14 cellular contexts compared by ENCODE assay signal in genomic region chr2:43134571-43134889, GRCh38.
DNase-seq lines count a peak whose midpoint lies in the region; ATAC-seq, FAIRE-seq and TF ChIP-seq lines count a peak whose summit lies in the region.
"Had no signal": no experiment of that assay in that cellular context is flagged by ENCODE, and none has a peak within 500 bp of the region (broad histone marks: within the 10 kb centered on the region; RNA-seq: fewer than 3 reads in every experiment).

No MANE protein-coding gene starts in this region.

- H3K27me3 Mint-ChIP-seq in IgD-negative memory B cell, result no peaks in the 10 kb centered on the region
- H3K27me3 Mint-ChIP-seq in activated naive CD8-positive, alpha-beta T cell treated with anti-CD3 and anti-CD28 coated beads, Interleukin-2, amount 10 ng/mL, durations not matched to agents 7 days and 5 days, result no peaks in the 10 kb centered on the region
- H3K27me3 Mint-ChIP-seq in naive thymus-derived CD4-positive, alpha-beta T cell, result no peaks in the 10 kb centered on the region

- no peak for DNase-seq in activated naive CD8-positive, alpha-beta T cell treated with anti-CD3 and anti-CD28 coated beads, Interleukin-2, amount 10 ng/mL, durations not matched to agents 7 days and 5 days
- DNase-seq in naive thymus-derived CD4-positive, alpha-beta T cell, result no peak
- DNase-seq in NCI-H1436 treated with DMSO at 0.1 percent for 48 hours (lab: John Stamatoyannopoulos, UW) (no peak), pancreas (no peak)
- no peak for DNase-seq in activated CD4-positive, CD25-positive, alpha-beta regulatory T cell (lab: John Stamatoyannopoulos, UW)
- DNase-seq in NK-92 treated with Interleukin-12 subunit alpha and Interleukin-12 subunit beta, amount 100 ng/mL, for 24 hours (lab: John Stamatoyannopoulos, UW), result no peak
- DNase-seq: NCI-H1092 treated with DMSO at 0.1 percent for 48 hours, NCI-H446 treated with DMSO at 0.1 percent for 48 hours, psoas muscle, SJCRH30 had no signal

- no peak for FAIRE-seq in pancreas (lab: Jason Lieb, UNC)
- FAIRE-seq: G401.6 had no signal

- H3K9me3 ChIP-seq in BLaER1 treated with 17β-estradiol and CSF1 and Interleukin-3, amounts not matched to agents 10 nM and 100 nM (replicated peaks in 1 of 11), result no peaks in the 10 kb centered on the region
- H3K9me3 ChIP-seq in naive thymus-derived CD4-positive, alpha-beta T cell (ENCODE audit: control insufficient read depth in 2 of 3, low read length in 3 of 3), result no peaks in the 10 kb centered on the region
- H3K9me3 ChIP-seq in pancreas, result no peaks in the 10 kb centered on the region
- H3K9me3 ChIP-seq: HAP-1, psoas muscle, SJCRH30 had no signal

- H3K9ac ChIP-seq in BLaER1 treated with 17β-estradiol and CSF1 and Interleukin-3, amounts not matched to agents 10 nM and 100 nM, result peak overlapping the region in 9 of 11 experiments; percentile 59 to 79 (median 70); a peak in 15 of 22 replicates

- peaks cover 87 to 100% (median 99%) of the 10 kb centered on the region in 10 experiments for H3K4me1 ChIP-seq in BLaER1 treated with 17β-estradiol and CSF1 and Interleukin-3, amounts not matched to agents 10 nM and 100 nM
- H3K4me1 ChIP-seq in naive thymus-derived CD4-positive, alpha-beta T cell (ENCODE audit: control insufficient read depth in 2 of 2, insufficient read depth in 2 of 2, low read length in 2 of 2), result peaks cover 95 to 96% of the 10 kb centered on the region in 2 donors
- H3K4me1 ChIP-seq in pancreas, result peaks cover 0 to 20% (median 0%) of the 10 kb centered on the region in 3 donors
- H3K4me1 ChIP-seq: HAP-1 had no signal

- peak overlapping the region; percentile 45 to 89 (median 81); a peak in 19 of 22 replicates for H3K27ac ChIP-seq in BLaER1 treated with 17β-estradiol and CSF1 and Interleukin-3, amounts not matched to agents 10 nM and 100 nM
- H3K27ac ChIP-seq in naive thymus-derived CD4-positive, alpha-beta T cell (ENCODE audit: low read depth, low read length), result peak overlapping the region; percentile 96
- H3K27ac ChIP-seq in pancreas, result no peak overlapping the region
- H3K27ac ChIP-seq: psoas muscle, SJCRH30 had no signal

- ATAC-seq in activated naive CD8-positive, alpha-beta T cell treated with anti-CD3 and anti-CD28 coated beads, Interleukin-2, amount 10 ng/mL, durations not matched to agents 7 days and 5 days (ENCODE audit: low read depth), result no peak
- ATAC-seq in naive thymus-derived CD4-positive, alpha-beta T cell, result no peak
- ATAC-seq in pancreas, result no peak
- ATAC-seq: psoas muscle had no signal

- peak overlapping the region in 2 of 4 donors; percentile 76 to 91 for H3K4me3 Mint-ChIP-seq in IgD-negative memory B cell
- H3K4me3 Mint-ChIP-seq in activated naive CD8-positive, alpha-beta T cell treated with anti-CD3 and anti-CD28 coated beads, Interleukin-2, amount 10 ng/mL, durations not matched to agents 7 days and 5 days, result peak overlapping the region; percentile 64
- peak overlapping the region; percentile 58 to 85 (median 76) for H3K4me3 Mint-ChIP-seq in naive thymus-derived CD4-positive, alpha-beta T cell

- no peaks in the 10 kb centered on the region for H3K36me3 Mint-ChIP-seq in IgD-negative memory B cell
- peaks cover 16% of the 10 kb centered on the region for H3K36me3 Mint-ChIP-seq in activated naive CD8-positive, alpha-beta T cell treated with anti-CD3 and anti-CD28 coated beads, Interleukin-2, amount 10 ng/mL, durations not matched to agents 7 days and 5 days
- H3K36me3 Mint-ChIP-seq in naive thymus-derived CD4-positive, alpha-beta T cell, result peaks cover 0 to 18% (median 0%) of the 10 kb centered on the region in 5 donors

- H4K20me1 ChIP-seq in BLaER1 treated with 17β-estradiol and CSF1 and Interleukin-3, amounts not matched to agents 10 nM and 100 nM, result 0 out of 22 replicates have a peak, but pooled peaks cover 0 to 2% (median 0%) of the 10 kb centered on the region in 11 experiments

- H3K4me2 ChIP-seq in BLaER1 treated with 17β-estradiol and CSF1 and Interleukin-3, amounts not matched to agents 10 nM and 100 nM, result peak overlapping the region; percentile 86 to 97 (median 95)

- 81 to 90% methylated on average over 9 of the region's 9 CpGs for WGBS in pancreas, 2 donors

- peak overlapping the region; percentile 97 to 98 (median 98) for H3K27ac Mint-ChIP-seq in IgD-negative memory B cell
- peak overlapping the region; percentile 100 for H3K27ac Mint-ChIP-seq in activated naive CD8-positive, alpha-beta T cell treated with anti-CD3 and anti-CD28 coated beads, Interleukin-2, amount 10 ng/mL, durations not matched to agents 7 days and 5 days
- peak overlapping the region; percentile 88 to 100 (median 98) for H3K27ac Mint-ChIP-seq in naive thymus-derived CD4-positive, alpha-beta T cell

- no peaks in the 10 kb centered on the region for H3K27me3 ChIP-seq in BLaER1 treated with 17β-estradiol and CSF1 and Interleukin-3, amounts not matched to agents 10 nM and 100 nM
- no peaks in the 10 kb centered on the region for H3K27me3 ChIP-seq in naive thymus-derived CD4-positive, alpha-beta T cell (ENCODE audit: control insufficient read depth in 2 of 2, insufficient read depth in 2 of 2, low read length in 2 of 2)
- H3K27me3 ChIP-seq in pancreas, result no peaks in the 10 kb centered on the region
- H3K27me3 ChIP-seq: SJCRH30 had no signal

- H3K4me3 ChIP-seq in BLaER1 treated with 17β-estradiol and CSF1 and Interleukin-3, amounts not matched to agents 10 nM and 100 nM, result peak overlapping the region in 3 of 10 experiments; percentile 2 to 14 (median 13); a peak in 1 of 20 replicates
- peak overlapping the region; percentile 14 for H3K4me3 ChIP-seq in naive thymus-derived CD4-positive, alpha-beta T cell (ENCODE audit: low read length)
- H3K4me3 ChIP-seq in pancreas, result no peak overlapping the region
- H3K4me3 ChIP-seq: HAP-1, psoas muscle, SJCRH30 had no signal

- no peak for TF ChIP-seq CTCF in pancreas (IDR thresholded peaks at IDR 0.05)

- CTCF ChIA-PET in naive thymus-derived CD4-positive, alpha-beta T cell (lab: Charles Lee), result interaction anchor here (0.6 to 13.3 kb wide), 14 partner anchors 10 to 94 kb away, joined by 3 to 203 read pairs (median 6); partner anchors contain the start of gene ZFP36L2

- peaks cover 41 to 73% (median 70%) of the 10 kb centered on the region in 3 donors for H3K4me1 Mint-ChIP-seq in IgD-negative memory B cell
- peaks cover 80% of the 10 kb centered on the region for H3K4me1 Mint-ChIP-seq in activated naive CD8-positive, alpha-beta T cell treated with anti-CD3 and anti-CD28 coated beads, Interleukin-2, amount 10 ng/mL, durations not matched to agents 7 days and 5 days
- H3K4me1 Mint-ChIP-seq in naive thymus-derived CD4-positive, alpha-beta T cell, result peaks cover 72 to 95% (median 88%) of the 10 kb centered on the region in 7 donors

- intact Hi-C loops in naive thymus-derived CD4-positive, alpha-beta T cell (cut with micrococcal nuclease), result loop anchor here (1.0 to 10.0 kb wide), 9 partner anchors 40 to 1230 kb away; partner anchors contain the start of genes CAMKMT (in 1 of the 2), PREPL (in 1 of the 2), THADA (in 1 of the 2) and ZFP36L2 (in 1 of the 2)
- intact Hi-C loops in pancreas (cut with DNase I), result loop anchor here in 1 of 3 donors (10.0 kb wide), 1 partner anchor 90 kb away; the partner anchor contains the start of gene ZFP36L2

- H3K36me3 ChIP-seq in BLaER1 treated with 17β-estradiol and CSF1 and Interleukin-3, amounts not matched to agents 10 nM and 100 nM, result no peaks in the 10 kb centered on the region
- no peaks in the 10 kb centered on the region for H3K36me3 ChIP-seq in naive thymus-derived CD4-positive, alpha-beta T cell (ENCODE audit: control insufficient read depth in 2 of 3, insufficient read depth in 3 of 3, low read length in 3 of 3)
- H3K36me3 ChIP-seq in pancreas, result no peaks in the 10 kb centered on the region
- H3K36me3 ChIP-seq: HAP-1, SJCRH30 had no signal

- no peaks in the 10 kb centered on the region for H3K9me3 Mint-ChIP-seq in IgD-negative memory B cell
- no peaks in the 10 kb centered on the region for H3K9me3 Mint-ChIP-seq in activated naive CD8-positive, alpha-beta T cell treated with anti-CD3 and anti-CD28 coated beads, Interleukin-2, amount 10 ng/mL, durations not matched to agents 7 days and 5 days
- peaks cover 0 to 5% (median 0%) of the 10 kb centered on the region in 11 donors for H3K9me3 Mint-ChIP-seq in naive thymus-derived CD4-positive, alpha-beta T cell

- POLR2A ChIA-PET in activated naive CD8-positive, alpha-beta T cell treated with anti-CD3 and anti-CD28 coated beads, Interleukin-2, amount 10 ng/mL, durations not matched to agents 7 days and 5 days (lab: Charles Lee), result interaction anchor here (1.0 to 22.2 kb wide), 13 partner anchors 7 to 860 kb away, joined by 3 to 1375 read pairs (median 10); partner anchors contain the start of gene ZFP36L2
- POLR2A ChIA-PET in naive thymus-derived CD4-positive, alpha-beta T cell (lab: Charles Lee), result interaction anchor here (0.7 to 37.0 kb wide), 15 partner anchors 9 to 324 kb away, joined by 3 to 1771 read pairs (median 4); partner anchors contain the start of gene ZFP36L2

Comparison
In these comparisons a context has a peak if more than half of its experiments do, and no peak if none do; other contexts are left out.
1. H3K27ac ChIP-seq: peak in BLaER1 treated with 17β-estradiol and CSF1 and Interleukin-3, amounts not matched to agents 10 nM and 100 nM (11 of 11) and naive thymus-derived CD4-positive, alpha-beta T cell (single experiment); none in pancreas (0 of 4).
2. Peak in every context shown above with its lines, with median percentiles within 50 percentile points of each other: H3K27ac Mint-ChIP-seq.